In the genomic region with DNA sequence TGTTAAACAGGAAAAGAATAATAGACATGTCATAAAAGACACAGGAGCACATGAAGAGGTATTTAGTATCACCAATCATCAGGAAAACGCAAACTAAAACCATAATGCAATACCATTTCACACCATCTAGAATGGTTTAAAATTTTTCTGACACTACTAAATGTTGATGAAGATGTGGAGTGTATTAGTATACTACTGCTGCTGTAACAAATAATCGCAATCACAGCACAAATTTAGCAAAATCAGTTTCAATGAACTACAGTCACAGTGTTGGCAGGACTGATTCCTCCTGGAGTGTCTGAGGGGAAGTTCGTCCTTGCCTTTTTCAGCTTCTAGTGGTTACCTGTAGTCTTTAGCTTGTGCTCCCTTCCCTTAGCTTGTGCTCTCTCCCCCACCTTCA, we compare ENCODE assay signal across 20 cellular contexts.
"Had no signal": no experiment of that assay in that cellular context is flagged by ENCODE, and none has a peak within 500 bp of the region (broad histone marks: within the 10 kb centered on the region; RNA-seq: fewer than 3 reads in every experiment).

No MANE protein-coding gene starts in this region.

- H3K27me3 Mint-ChIP-seq: activated CD8-positive, alpha-beta memory T cell treated with anti-CD3 and anti-CD28 coated beads, Interleukin-2, amount 10 ng/mL, durations not matched to agents 7 days and 5 days; activated naive CD8-positive, alpha-beta T cell treated with anti-CD3 and anti-CD28 coated beads, Interleukin-2, amount 10 ng/mL, durations not matched to agents 7 days and 5 days; brain; effector memory CD8-positive, alpha-beta T cell; stimulated activated naive CD8-positive, alpha-beta T cell treated with anti-CD3 and anti-CD28 coated beads, Interleukin-15, amount 100 ng/mL, for 72 hours; T-cell had no signal

- H3K4me3 Mint-ChIP-seq: activated CD8-positive, alpha-beta memory T cell treated with anti-CD3 and anti-CD28 coated beads, Interleukin-2, amount 10 ng/mL, durations not matched to agents 7 days and 5 days; activated naive CD8-positive, alpha-beta T cell treated with anti-CD3 and anti-CD28 coated beads, Interleukin-2, amount 10 ng/mL, durations not matched to agents 7 days and 5 days; activated T-cell treated with anti-CD3 and anti-CD28 coated beads, Interleukin-2, amount 50 U/mL, for 4 hours; brain; effector memory CD8-positive, alpha-beta T cell; neural crest cell; stimulated activated naive CD8-positive, alpha-beta T cell treated with anti-CD3 and anti-CD28 coated beads, Interleukin-15, amount 100 ng/mL, for 72 hours had no signal

- H3K4me1 ChIP-seq: suprapubic skin had no signal

- H3K4me3 ChIP-seq: suprapubic skin, transverse colon had no signal

- H3K27me3 ChIP-seq: suprapubic skin, transverse colon had no signal

- ATAC-seq: activated CD8-positive, alpha-beta memory T cell treated with anti-CD3 and anti-CD28 coated beads, Interleukin-2, amount 10 ng/mL, durations not matched to agents 7 days and 5 days; effector memory CD8-positive, alpha-beta T cell; left ventricle myocardium superior; stimulated activated naive CD8-positive, alpha-beta T cell treated with anti-CD3 and anti-CD28 coated beads, Interleukin-15, amount 100 ng/mL, for 72 hours; T-cell had no signal

- H3K27ac Mint-ChIP-seq: activated CD8-positive, alpha-beta memory T cell treated with anti-CD3 and anti-CD28 coated beads, Interleukin-2, amount 10 ng/mL, durations not matched to agents 7 days and 5 days; activated naive CD8-positive, alpha-beta T cell treated with anti-CD3 and anti-CD28 coated beads, Interleukin-2, amount 10 ng/mL, durations not matched to agents 7 days and 5 days; brain; effector memory CD8-positive, alpha-beta T cell; T-cell had no signal

- H3K36me3 ChIP-seq: suprapubic skin, transverse colon had no signal

- H3K27ac ChIP-seq: epithelial cell of prostate, suprapubic skin, transverse colon had no signal

- DNase-seq: activated CD4-positive, alpha-beta T cell treated with anti-CD3 and anti-CD28 coated beads, Interleukin-2, amount 50 U/mL, for 1 hour; activated CD4-positive, CD25-positive, alpha-beta regulatory T cell; activated CD8-positive, alpha-beta memory T cell treated with anti-CD3 and anti-CD28 coated beads, Interleukin-2, amount 10 ng/mL, durations not matched to agents 7 days and 5 days; activated gamma-delta T cell; activated naive CD8-positive, alpha-beta T cell treated with anti-CD3 and anti-CD28 coated beads, Interleukin-2, amount 10 ng/mL, durations not matched to agents 7 days and 5 days; activated T-cell treated with anti-CD3 and anti-CD28 coated beads, Interleukin-2, amount 50 U/mL, for 4 hours; caudate nucleus; effector memory CD8-positive, alpha-beta T cell; foreskin fibroblast; left ventricle myocardium superior; retina; stimulated activated CD4-positive, alpha-beta T cell treated with anti-CD3 and anti-CD28 coated beads, Interleukin-1b, Interleukin-23, amount 100 ng/mL, for 48 hours; stimulated activated naive CD8-positive, alpha-beta T cell treated with anti-CD3 and anti-CD28 coated beads, Interleukin-15, amount 100 ng/mL, for 72 hours; T-cell; T-helper 9 cell; transverse colon had no signal
